ENCODE assay signal across 12 cellular contexts in the genomic region with DNA sequence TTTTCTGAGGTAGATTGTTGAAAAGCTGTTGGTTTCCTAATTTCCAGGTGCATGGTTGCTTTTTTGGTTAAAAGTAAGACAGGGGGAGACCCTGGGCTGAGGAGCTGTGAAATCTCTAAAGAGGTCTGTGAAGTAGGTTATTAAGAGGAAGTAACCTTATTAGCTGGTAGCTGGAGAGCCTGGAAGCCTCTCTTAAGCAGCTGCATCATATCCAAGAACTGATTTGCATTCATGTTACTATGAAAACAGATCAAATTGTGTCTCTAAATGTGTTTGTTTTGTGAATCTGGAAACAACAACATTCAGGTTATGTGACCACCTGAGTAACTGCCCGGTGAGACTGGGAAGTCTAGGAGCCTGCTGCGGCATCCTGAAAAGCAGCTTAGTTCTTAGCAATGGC. TPM values are rescaled to one million over a fixed set of nuclear protein-coding genes. Genes with fewer than 3 reads are reported as not detected.
DNase-seq lines count a peak whose midpoint lies in the region; ATAC-seq, FAIRE-seq and TF ChIP-seq lines count a peak whose summit lies in the region.
"Had no signal": no experiment of that assay in that cellular context is flagged by ENCODE, and none has a peak within 500 bp of the region (broad histone marks: within the 10 kb centered on the region; RNA-seq: fewer than 3 reads in every experiment).

No MANE protein-coding gene starts in this region.

- peak overlapping the region; percentile 41 for H3K4me3 Mint-ChIP-seq in activated T-helper 17 cell treated with anti-CD3 and anti-CD28 coated beads, Interleukin-2, amount 50 U/mL, for 72 hours

- H3K9me3 Mint-ChIP-seq in activated T-helper 17 cell treated with anti-CD3 and anti-CD28 coated beads, Interleukin-2, amount 50 U/mL, for 72 hours: no peaks in the 10 kb centered on the region

- H3K27ac Mint-ChIP-seq in activated T-helper 17 cell treated with anti-CD3 and anti-CD28 coated beads, Interleukin-2, amount 50 U/mL, for 72 hours: peak overlapping the region; percentile 75

- no peak for TF ChIP-seq CTCF in body of pancreas (IDR thresholded peaks at IDR 0.05)

- peak; percentile 31 for FAIRE-seq in G401.6 (lab: Jason Lieb, UNC)
- FAIRE-seq: K562, pancreas had no signal

- H3K4me1 Mint-ChIP-seq in activated T-helper 17 cell treated with anti-CD3 and anti-CD28 coated beads, Interleukin-2, amount 50 U/mL, for 72 hours: peaks cover 28% of the 10 kb centered on the region

- no peak for DNase-seq in body of pancreas
- no peak for DNase-seq in DMS153 (lab: John Stamatoyannopoulos, UW)
- DNase-seq in stimulated activated CD8-positive, alpha-beta memory T cell treated with anti-CD3 and anti-CD28 coated beads, Interleukin-4, amount 100 ng/mL, for 48 hours: no peak
- no peak for DNase-seq in amniotic stem cell (lab: John Stamatoyannopoulos, UW)
- DNase-seq: activated CD4-positive, alpha-beta T cell treated with anti-CD3 and anti-CD28 coated beads for 48 hours; Calu3; pancreas had no signal

- H3K4me1 ChIP-seq in body of pancreas: peaks cover 32% of the 10 kb centered on the region

- WGBS in body of pancreas, 2 donors: 80 to 88% methylated on average over 2 of the region's 2 CpGs

- peak overlapping the region in 1 of 4 donors; percentile 7 for H3K27ac ChIP-seq in body of pancreas
- H3K27ac ChIP-seq: pancreas had no signal

- H3K27me3 Mint-ChIP-seq in activated T-helper 17 cell treated with anti-CD3 and anti-CD28 coated beads, Interleukin-2, amount 50 U/mL, for 72 hours: no peaks in the 10 kb centered on the region

- ATAC-seq in GM19463 (IDR thresholded peaks at IDR 0.05; ENCODE audit: unreplicated experiment): peak; percentile 80
- peak; percentile 74 for ATAC-seq in HG03139 (IDR thresholded peaks at IDR 0.05; ENCODE audit: unreplicated experiment)
- no peak for ATAC-seq in activated T-helper 17 cell treated with anti-CD3 and anti-CD28 coated beads, Interleukin-2, amount 50 U/mL, for 72 hours (replicated peaks)
- ATAC-seq in body of pancreas: no peak
- ATAC-seq: K562 had no signal

- no peaks in the 10 kb centered on the region for H3K9me3 ChIP-seq in body of pancreas
- H3K9me3 ChIP-seq: pancreas had no signal

- intact Hi-C loops in body of pancreas (cut with DNase I): no loop called here

- H3K36me3 ChIP-seq in body of pancreas (replicated peaks in 1 of 2; ENCODE audit: insufficient read depth in 1 of 2, low read depth in 2 of 2): no peaks in the 10 kb centered on the region
- H3K36me3 ChIP-seq: pancreas had no signal

- no peaks in the 10 kb centered on the region for H3K27me3 ChIP-seq in body of pancreas
- H3K27me3 ChIP-seq: pancreas had no signal

- H3K4me3 ChIP-seq in body of pancreas: no peak overlapping the region
- H3K4me3 ChIP-seq: K562, pancreas had no signal

- no peak for TF ChIP-seq POLR2A in body of pancreas (IDR thresholded peaks at IDR 0.05)

- H3K36me3 Mint-ChIP-seq in activated T-helper 17 cell treated with anti-CD3 and anti-CD28 coated beads, Interleukin-2, amount 50 U/mL, for 72 hours (ENCODE audit: low read depth): no peaks in the 10 kb centered on the region

RNA-seq across cellular contexts. Expression of a gene that starts 54.1 kb away (rescaled TPM):
- 10 to 100 TPM; 11.1 to 14.7 TPM for total RNA-seq in activated T-helper 17 cell treated with anti-CD3 and anti-CD28 coated beads, Interleukin-2, amount 50 U/mL, for 72 hours
- total RNA-seq in body of pancreas: 10 to 100 TPM; 23.9 to 28.7 TPM

Comparison
In these comparisons a context has a peak if more than half of its experiments do, and no peak if none do; other contexts are left out.
1. ATAC-seq: peak in GM19463 (single experiment) and HG03139 (single experiment); none in activated T-helper 17 cell treated with anti-CD3 and anti-CD28 coated beads, Interleukin-2, amount 50 U/mL, for 72 hours (single experiment) and body of pancreas (single experiment).